ENCODE assay signal across 8 cellular contexts in the genomic region with DNA sequence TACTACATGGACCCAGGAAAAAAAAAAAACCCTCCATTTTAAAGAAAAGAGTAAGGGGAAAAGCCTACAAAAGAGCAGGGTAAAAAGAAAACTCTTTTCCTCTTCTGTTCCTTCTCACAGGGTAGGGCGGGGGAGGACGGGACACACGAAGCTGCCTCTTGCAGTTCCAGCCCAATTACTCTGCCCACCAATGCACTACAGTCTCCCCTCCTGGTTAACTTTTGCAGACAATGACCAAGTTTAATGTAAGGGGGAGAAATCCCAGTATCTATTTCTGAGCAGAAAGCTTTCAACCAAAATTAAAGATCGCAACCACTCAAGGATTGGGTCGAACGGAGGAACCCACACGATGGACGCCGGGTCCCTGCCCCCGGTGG. TPM values are rescaled to one million over a fixed set of nuclear protein-coding genes. Genes with fewer than 3 reads are reported as not detected.
DNase-seq lines count a peak whose midpoint lies in the region; ATAC-seq and TF ChIP-seq lines count a peak whose summit lies in the region.

No MANE protein-coding gene starts in this region.

- H3K4me1 ChIP-seq in CD8-positive, alpha-beta memory T cell (ENCODE audit: insufficient read depth, low read length): peaks cover 28% of the 10 kb centered on the region
- H3K4me1 ChIP-seq in ascending aorta: peaks cover 10 to 16% of the 10 kb centered on the region in 2 donors
- H3K4me1 ChIP-seq in left lung: peaks cover 15 to 59% of the 10 kb centered on the region in 2 donors
- H3K4me1 ChIP-seq in tibial nerve: peaks cover 0 to 57% (median 44%) of the 10 kb centered on the region in 4 donors

- H3K27me3 Mint-ChIP-seq in CD8-positive, alpha-beta memory T cell: peaks cover 11 to 14% of the 10 kb centered on the region in 2 donors
- H3K27me3 Mint-ChIP-seq in IgD-negative memory B cell: peaks cover 5% of the 10 kb centered on the region

- H3K27ac Mint-ChIP-seq in CD8-positive, alpha-beta memory T cell: peak overlapping the region; percentile 78 to 98 (median 93)
- H3K27ac Mint-ChIP-seq in IgD-negative memory B cell: peak overlapping the region; percentile 88 to 93 (median 90)

- H3K4me1 Mint-ChIP-seq in CD8-positive, alpha-beta memory T cell: peaks cover 30 to 52% (median 34%) of the 10 kb centered on the region in 3 donors
- H3K4me1 Mint-ChIP-seq in IgD-negative memory B cell: peaks cover 20 to 23% (median 22%) of the 10 kb centered on the region in 3 donors

- peak in 1 of 5 donors; percentile 7 for DNase-seq in CD8-positive, alpha-beta memory T cell
- DNase-seq in ascending aorta (ENCODE audit: low spot score in 2 of 2) (peak in 1 of 2 donors; percentile 58), left lung (no peak), tibial nerve (ENCODE audit: low spot score in 2 of 2) (no peak), NCI-H187 (lab: John Stamatoyannopoulos, UW) (no peak), superior temporal gyrus (ENCODE audit: extremely low spot score) (no peak)

- no peak for TF ChIP-seq POLR2A in tibial nerve (IDR thresholded peaks at IDR 0.05)

- H3K36me3 Mint-ChIP-seq in CD8-positive, alpha-beta memory T cell: peaks cover 0 to 10% (median 0%) of the 10 kb centered on the region in 3 donors
- H3K36me3 Mint-ChIP-seq in IgD-negative memory B cell: no peaks in the 10 kb centered on the region

- no peaks in the 10 kb centered on the region for H3K9me3 Mint-ChIP-seq in CD8-positive, alpha-beta memory T cell
- H3K9me3 Mint-ChIP-seq in IgD-negative memory B cell: no peaks in the 10 kb centered on the region

- H3K27me3 ChIP-seq in CD8-positive, alpha-beta memory T cell (ENCODE audit: insufficient read depth, low read length, poor library complexity, severe bottlenecking): peaks cover 20% of the 10 kb centered on the region
- no peaks in the 10 kb centered on the region for H3K27me3 ChIP-seq in ascending aorta
- H3K27me3 ChIP-seq in left lung: peaks cover 0 to 24% of the 10 kb centered on the region in 2 donors
- H3K27me3 ChIP-seq in tibial nerve: no peaks in the 10 kb centered on the region

- no peak for TF ChIP-seq EP300 in tibial nerve (IDR thresholded peaks at IDR 0.05)

- ATAC-seq in left lung (peak; percentile 8), GM21447 (IDR thresholded peaks at IDR 0.05; ENCODE audit: unreplicated experiment) (no peak)

- TF ChIP-seq CTCF in ascending aorta (IDR thresholded peaks at IDR 0.05) (no peak), left lung (IDR thresholded peaks at IDR 0.05) (no peak), tibial nerve (IDR thresholded peaks at IDR 0.05) (no peak)

- CTCF ChIA-PET in CD8-positive, alpha-beta memory T cell (lab: Charles Lee): interaction anchor here (1.5 kb wide), 1 partner anchor 21 kb away, joined by 4 read pairs; no protein-coding TSS in a partner anchor

- WGBS in tibial nerve, 2 donors: 2 to 3% methylated on average over 10 of the region's 10 CpGs

- POLR2A ChIA-PET in CD8-positive, alpha-beta memory T cell (lab: Charles Lee): interaction anchor here (2.2 kb wide), 1 partner anchor 41 kb away, joined by 13 read pairs; a partner anchor contains a TSS

- H3K36me3 ChIP-seq in CD8-positive, alpha-beta memory T cell (ENCODE audit: insufficient read depth, low read length): no peaks in the 10 kb centered on the region
- H3K36me3 ChIP-seq in ascending aorta: no peaks in the 10 kb centered on the region
- no peaks in the 10 kb centered on the region for H3K36me3 ChIP-seq in left lung
- H3K36me3 ChIP-seq in tibial nerve: no peaks in the 10 kb centered on the region

- H3K9me3 ChIP-seq in CD8-positive, alpha-beta memory T cell (ENCODE audit: low read length): no peaks in the 10 kb centered on the region
- H3K9me3 ChIP-seq in ascending aorta: no peaks in the 10 kb centered on the region
- no peaks in the 10 kb centered on the region for H3K9me3 ChIP-seq in left lung
- no peaks in the 10 kb centered on the region for H3K9me3 ChIP-seq in tibial nerve

- H3K4me3 ChIP-seq in CD8-positive, alpha-beta memory T cell (ENCODE audit: low read length): peak overlapping the region; percentile 80
- H3K4me3 ChIP-seq in ascending aorta (peak overlapping the region; percentile 69 to 98), left lung (peak overlapping the region; percentile 55 to 64), tibial nerve (peak overlapping the region; percentile 51 to 97 (median 72))

- H3K27ac ChIP-seq in CD8-positive, alpha-beta memory T cell (ENCODE audit: low read depth, low read length): peak overlapping the region; percentile 69
- peak overlapping the region; percentile 53 to 76 for H3K27ac ChIP-seq in ascending aorta
- peak overlapping the region; percentile 68 to 80 for H3K27ac ChIP-seq in left lung
- peak overlapping the region; percentile 49 to 90 (median 74) for H3K27ac ChIP-seq in tibial nerve

- peak overlapping the region; percentile 87 to 97 (median 92) for H3K4me3 Mint-ChIP-seq in CD8-positive, alpha-beta memory T cell
- H3K4me3 Mint-ChIP-seq in IgD-negative memory B cell: peak overlapping the region; percentile 88 to 96 (median 94)

- intact Hi-C loops in ascending aorta (cut with DNase I) (no loop called here), left lung (cut with DNase I) (no loop called here)

RNA-seq across cellular contexts. Expression of a gene that starts 1.3 kb away (rescaled TPM):
- total RNA-seq in CD8-positive, alpha-beta memory T cell: 10 to 100 TPM; 35.5 to 39.4 TPM
- 41.5 TPM for polyA plus RNA-seq in CD8-positive, alpha-beta memory T cell
- polyA plus RNA-seq in IgD-negative memory B cell: 35.7 TPM
- 32.0 TPM for total RNA-seq in ascending aorta
- total RNA-seq in left lung: 10 to 100 TPM; 27.0 to 37.3 TPM
- 10 to 100 TPM; 61.6 to 70.8 (median 65.3) TPM for total RNA-seq in tibial nerve

RNA-seq across cellular contexts. Expression of a gene that starts 41.3 kb away (rescaled TPM):
- 10 to 100 TPM; 15.4 TPM for total RNA-seq in CD8-positive, alpha-beta memory T cell
- 26.2 TPM for polyA plus RNA-seq in CD8-positive, alpha-beta memory T cell
- polyA plus RNA-seq in IgD-negative memory B cell: 26.5 TPM
- total RNA-seq in ascending aorta (15.9 TPM), left lung (10 to 100 TPM; 15.8 to 17.6 TPM), tibial nerve (10 to 100 TPM in 3 of 4 donors, 1 to 10 TPM in 1; 9.2 to 28.2 (median 13.7) TPM)
